Comparison of ENCODE assay signal across 1 cellular context in the genomic region with DNA sequence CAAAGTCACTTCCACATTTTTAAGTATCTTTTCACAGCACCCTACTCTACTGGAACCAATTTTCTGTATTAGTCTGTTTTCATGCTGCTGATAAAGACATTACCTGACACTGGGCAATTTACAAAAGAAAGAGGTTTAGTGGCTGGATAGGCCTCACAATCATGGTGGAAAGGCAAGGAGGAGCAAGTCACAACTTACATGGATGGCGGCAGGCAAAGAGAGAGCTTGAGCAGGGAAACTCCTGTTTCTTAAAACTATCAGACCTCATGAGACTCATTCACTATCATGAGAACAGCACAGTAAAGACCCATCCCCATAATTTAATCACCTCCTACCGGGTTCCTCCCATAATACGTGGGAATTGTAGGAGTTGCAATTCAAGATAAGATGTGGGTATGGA.
TF ChIP-seq lines count a peak whose summit lies in the region.

No MANE protein-coding gene starts in this region.

TF ChIP-seq in K562, 482 proteins besides CTCF, POLR2A, EP300 and RAD21:
- TF ChIP-seq ARHGAP35 (IDR thresholded peaks at IDR 0.05; ENCODE audit: partially characterized antibody) (no peak), ZNF431 (CRISPR knock-in tag; IDR thresholded peaks at IDR 0.05) (peak; percentile 90)
TF ChIP-seq in K562: peak in this region for 1.
